In genomic region chr20:50416269-50416863, GRCh38 we compare ENCODE assay signal across 2 cellular contexts.
TF ChIP-seq lines count a peak whose summit lies in the region.

No MANE protein-coding gene starts in this region.

TF ChIP-seq in GM23338, 12 proteins besides CTCF, POLR2A, EP300 and RAD21 (continued from another document):
- TF ChIP-seq ZNF462 (CRISPR knock-in tag; IDR thresholded peaks at IDR 0.05) (no peak), EZH2phosphoT487 (IDR thresholded peaks at IDR 0.05; ENCODE audit: unreplicated experiment) (no peak), STAT1 (IDR thresholded peaks at IDR 0.05; ENCODE audit: unreplicated experiment) (no peak), EZH2 (IDR thresholded peaks at IDR 0.05; ENCODE audit: low read depth, unreplicated experiment) (no peak), POLR2AphosphoS5 (IDR thresholded peaks at IDR 0.05; ENCODE audit: low read depth) (no peak), NANOG (IDR thresholded peaks at IDR 0.05; ENCODE audit: borderline replicate concordance) (no peak), CREB1 (CRISPR knock-in tag; IDR thresholded peaks at IDR 0.05; ENCODE audit: low read depth) (no peak), ZNF114 (CRISPR knock-in tag; IDR thresholded peaks at IDR 0.05) (no peak)
- TF ChIP-seq, protein P1, sequence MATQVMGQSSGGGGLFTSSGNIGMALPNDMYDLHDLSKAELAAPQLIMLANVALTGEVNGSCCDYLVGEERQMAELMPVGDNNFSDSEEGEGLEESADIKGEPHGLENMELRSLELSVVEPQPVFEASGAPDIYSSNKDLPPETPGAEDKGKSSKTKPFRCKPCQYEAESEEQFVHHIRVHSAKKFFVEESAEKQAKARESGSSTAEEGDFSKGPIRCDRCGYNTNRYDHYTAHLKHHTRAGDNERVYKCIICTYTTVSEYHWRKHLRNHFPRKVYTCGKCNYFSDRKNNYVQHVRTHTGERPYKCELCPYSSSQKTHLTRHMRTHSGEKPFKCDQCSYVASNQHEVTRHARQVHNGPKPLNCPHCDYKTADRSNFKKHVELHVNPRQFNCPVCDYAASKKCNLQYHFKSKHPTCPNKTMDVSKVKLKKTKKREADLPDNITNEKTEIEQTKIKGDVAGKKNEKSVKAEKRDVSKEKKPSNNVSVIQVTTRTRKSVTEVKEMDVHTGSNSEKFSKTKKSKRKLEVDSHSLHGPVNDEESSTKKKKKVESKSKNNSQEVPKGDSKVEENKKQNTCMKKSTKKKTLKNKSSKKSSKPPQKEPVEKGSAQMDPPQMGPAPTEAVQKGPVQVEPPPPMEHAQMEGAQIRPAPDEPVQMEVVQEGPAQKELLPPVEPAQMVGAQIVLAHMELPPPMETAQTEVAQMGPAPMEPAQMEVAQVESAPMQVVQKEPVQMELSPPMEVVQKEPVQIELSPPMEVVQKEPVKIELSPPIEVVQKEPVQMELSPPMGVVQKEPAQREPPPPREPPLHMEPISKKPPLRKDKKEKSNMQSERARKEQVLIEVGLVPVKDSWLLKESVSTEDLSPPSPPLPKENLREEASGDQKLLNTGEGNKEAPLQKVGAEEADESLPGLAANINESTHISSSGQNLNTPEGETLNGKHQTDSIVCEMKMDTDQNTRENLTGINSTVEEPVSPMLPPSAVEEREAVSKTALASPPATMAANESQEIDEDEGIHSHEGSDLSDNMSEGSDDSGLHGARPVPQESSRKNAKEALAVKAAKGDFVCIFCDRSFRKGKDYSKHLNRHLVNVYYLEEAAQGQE (IDR thresholded peaks at IDR 0.05; ENCODE audit: unreplicated experiment), result no peak
- TF ChIP-seq, protein P2, sequence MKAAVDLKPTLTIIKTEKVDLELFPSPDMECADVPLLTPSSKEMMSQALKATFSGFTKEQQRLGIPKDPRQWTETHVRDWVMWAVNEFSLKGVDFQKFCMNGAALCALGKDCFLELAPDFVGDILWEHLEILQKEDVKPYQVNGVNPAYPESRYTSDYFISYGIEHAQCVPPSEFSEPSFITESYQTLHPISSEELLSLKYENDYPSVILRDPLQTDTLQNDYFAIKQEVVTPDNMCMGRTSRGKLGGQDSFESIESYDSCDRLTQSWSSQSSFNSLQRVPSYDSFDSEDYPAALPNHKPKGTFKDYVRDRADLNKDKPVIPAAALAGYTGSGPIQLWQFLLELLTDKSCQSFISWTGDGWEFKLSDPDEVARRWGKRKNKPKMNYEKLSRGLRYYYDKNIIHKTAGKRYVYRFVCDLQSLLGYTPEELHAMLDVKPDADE (IDR thresholded peaks at IDR 0.05), result no peak

TF ChIP-seq in HepG2, 621 proteins besides CTCF, POLR2A, EP300 and RAD21 (continued from another document and continues in another):
- TF ChIP-seq, protein P3, sequence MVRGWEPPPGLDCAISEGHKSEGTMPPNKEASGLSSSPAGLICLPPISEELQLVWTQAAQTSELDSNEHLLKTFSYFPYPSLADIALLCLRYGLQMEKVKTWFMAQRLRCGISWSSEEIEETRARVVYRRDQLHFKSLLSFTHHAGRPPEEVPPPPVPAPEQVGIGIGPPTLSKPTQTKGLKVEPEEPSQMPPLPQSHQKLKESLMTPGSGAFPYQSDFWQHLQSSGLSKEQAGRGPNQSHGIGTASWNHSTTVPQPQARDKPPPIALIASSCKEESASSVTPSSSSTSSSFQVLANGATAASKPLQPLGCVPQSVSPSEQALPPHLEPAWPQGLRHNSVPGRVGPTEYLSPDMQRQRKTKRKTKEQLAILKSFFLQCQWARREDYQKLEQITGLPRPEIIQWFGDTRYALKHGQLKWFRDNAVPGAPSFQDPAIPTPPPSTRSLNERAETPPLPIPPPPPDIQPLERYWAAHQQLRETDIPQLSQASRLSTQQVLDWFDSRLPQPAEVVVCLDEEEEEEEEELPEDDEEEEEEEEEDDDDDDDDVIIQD (CRISPR knock-in tag; IDR thresholded peaks at IDR 0.05; ENCODE audit: low read depth), result no peak
- no peak for TF ChIP-seq STAT6 (CRISPR knock-in tag; IDR thresholded peaks at IDR 0.05; ENCODE audit: borderline replicate concordance)
- TF ChIP-seq ZNF383 (CRISPR knock-in tag; IDR thresholded peaks at IDR 0.05; ENCODE audit: borderline replicate concordance), result no peak
- TF ChIP-seq TERF1 (CRISPR knock-in tag; IDR thresholded peaks at IDR 0.05), result no peak
- TF ChIP-seq, protein P4, sequence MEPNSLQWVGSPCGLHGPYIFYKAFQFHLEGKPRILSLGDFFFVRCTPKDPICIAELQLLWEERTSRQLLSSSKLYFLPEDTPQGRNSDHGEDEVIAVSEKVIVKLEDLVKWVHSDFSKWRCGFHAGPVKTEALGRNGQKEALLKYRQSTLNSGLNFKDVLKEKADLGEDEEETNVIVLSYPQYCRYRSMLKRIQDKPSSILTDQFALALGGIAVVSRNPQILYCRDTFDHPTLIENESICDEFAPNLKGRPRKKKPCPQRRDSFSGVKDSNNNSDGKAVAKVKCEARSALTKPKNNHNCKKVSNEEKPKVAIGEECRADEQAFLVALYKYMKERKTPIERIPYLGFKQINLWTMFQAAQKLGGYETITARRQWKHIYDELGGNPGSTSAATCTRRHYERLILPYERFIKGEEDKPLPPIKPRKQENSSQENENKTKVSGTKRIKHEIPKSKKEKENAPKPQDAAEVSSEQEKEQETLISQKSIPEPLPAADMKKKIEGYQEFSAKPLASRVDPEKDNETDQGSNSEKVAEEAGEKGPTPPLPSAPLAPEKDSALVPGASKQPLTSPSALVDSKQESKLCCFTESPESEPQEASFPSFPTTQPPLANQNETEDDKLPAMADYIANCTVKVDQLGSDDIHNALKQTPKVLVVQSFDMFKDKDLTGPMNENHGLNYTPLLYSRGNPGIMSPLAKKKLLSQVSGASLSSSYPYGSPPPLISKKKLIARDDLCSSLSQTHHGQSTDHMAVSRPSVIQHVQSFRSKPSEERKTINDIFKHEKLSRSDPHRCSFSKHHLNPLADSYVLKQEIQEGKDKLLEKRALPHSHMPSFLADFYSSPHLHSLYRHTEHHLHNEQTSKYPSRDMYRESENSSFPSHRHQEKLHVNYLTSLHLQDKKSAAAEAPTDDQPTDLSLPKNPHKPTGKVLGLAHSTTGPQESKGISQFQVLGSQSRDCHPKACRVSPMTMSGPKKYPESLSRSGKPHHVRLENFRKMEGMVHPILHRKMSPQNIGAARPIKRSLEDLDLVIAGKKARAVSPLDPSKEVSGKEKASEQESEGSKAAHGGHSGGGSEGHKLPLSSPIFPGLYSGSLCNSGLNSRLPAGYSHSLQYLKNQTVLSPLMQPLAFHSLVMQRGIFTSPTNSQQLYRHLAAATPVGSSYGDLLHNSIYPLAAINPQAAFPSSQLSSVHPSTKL (CRISPR knock-in tag; IDR thresholded peaks at IDR 0.05), result no peak
- no peak for TF ChIP-seq THYN1 (CRISPR knock-in tag; IDR thresholded peaks at IDR 0.05; ENCODE audit: borderline replicate concordance, low read depth)
- TF ChIP-seq PLRG1 (conservative IDR thresholded peaks at IDR 0.05), result no peak
- TF ChIP-seq PAWR (CRISPR knock-in tag; IDR thresholded peaks at IDR 0.05; ENCODE audit: borderline replicate concordance), result no peak
- no peak for TF ChIP-seq BCL3 (CRISPR knock-in tag; IDR thresholded peaks at IDR 0.05)
- TF ChIP-seq, protein P5, sequence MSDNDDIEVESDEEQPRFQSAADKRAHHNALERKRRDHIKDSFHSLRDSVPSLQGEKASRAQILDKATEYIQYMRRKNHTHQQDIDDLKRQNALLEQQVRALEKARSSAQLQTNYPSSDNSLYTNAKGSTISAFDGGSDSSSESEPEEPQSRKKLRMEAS (IDR thresholded peaks at IDR 0.05), result peak; percentile 14; the same call in 1 of the 2 replicates
- TF ChIP-seq, protein P6, sequence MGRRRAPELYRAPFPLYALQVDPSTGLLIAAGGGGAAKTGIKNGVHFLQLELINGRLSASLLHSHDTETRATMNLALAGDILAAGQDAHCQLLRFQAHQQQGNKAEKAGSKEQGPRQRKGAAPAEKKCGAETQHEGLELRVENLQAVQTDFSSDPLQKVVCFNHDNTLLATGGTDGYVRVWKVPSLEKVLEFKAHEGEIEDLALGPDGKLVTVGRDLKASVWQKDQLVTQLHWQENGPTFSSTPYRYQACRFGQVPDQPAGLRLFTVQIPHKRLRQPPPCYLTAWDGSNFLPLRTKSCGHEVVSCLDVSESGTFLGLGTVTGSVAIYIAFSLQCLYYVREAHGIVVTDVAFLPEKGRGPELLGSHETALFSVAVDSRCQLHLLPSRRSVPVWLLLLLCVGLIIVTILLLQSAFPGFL (CRISPR knock-in tag; IDR thresholded peaks at IDR 0.05), result no peak
- TF ChIP-seq ATF7-NPFF (CRISPR knock-in tag; IDR thresholded peaks at IDR 0.05; ENCODE audit: low read depth), result no peak; the same call in 1 of the 2 replicates
- TF ChIP-seq TARDBP (CRISPR knock-in tag; IDR thresholded peaks at IDR 0.05), result no peak
- TF ChIP-seq CHCHD3 (CRISPR knock-in tag; IDR thresholded peaks at IDR 0.05), result peak; percentile 55; the same call in 1 of the 2 replicates
- TF ChIP-seq, protein P7, sequence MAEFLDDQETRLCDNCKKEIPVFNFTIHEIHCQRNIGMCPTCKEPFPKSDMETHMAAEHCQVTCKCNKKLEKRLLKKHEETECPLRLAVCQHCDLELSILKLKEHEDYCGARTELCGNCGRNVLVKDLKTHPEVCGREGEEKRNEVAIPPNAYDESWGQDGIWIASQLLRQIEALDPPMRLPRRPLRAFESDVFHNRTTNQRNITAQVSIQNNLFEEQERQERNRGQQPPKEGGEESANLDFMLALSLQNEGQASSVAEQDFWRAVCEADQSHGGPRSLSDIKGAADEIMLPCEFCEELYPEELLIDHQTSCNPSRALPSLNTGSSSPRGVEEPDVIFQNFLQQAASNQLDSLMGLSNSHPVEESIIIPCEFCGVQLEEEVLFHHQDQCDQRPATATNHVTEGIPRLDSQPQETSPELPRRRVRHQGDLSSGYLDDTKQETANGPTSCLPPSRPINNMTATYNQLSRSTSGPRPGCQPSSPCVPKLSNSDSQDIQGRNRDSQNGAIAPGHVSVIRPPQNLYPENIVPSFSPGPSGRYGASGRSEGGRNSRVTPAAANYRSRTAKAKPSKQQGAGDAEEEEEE (CRISPR knock-in tag; IDR thresholded peaks at IDR 0.05; ENCODE audit: borderline replicate concordance), result no peak
- no peak for TF ChIP-seq SP1 (IDR thresholded peaks at IDR 0.05)
- no peak for TF ChIP-seq SP1 (CRISPR knock-in tag; IDR thresholded peaks at IDR 0.05)
- no peak for TF ChIP-seq TFAP4 (IDR thresholded peaks at IDR 0.05; ENCODE audit: borderline replicate concordance, low read depth)
- TF ChIP-seq ZNF44 (CRISPR knock-in tag; IDR thresholded peaks at IDR 0.05), result no peak
- TF ChIP-seq PATZ1 (CRISPR knock-in tag; IDR thresholded peaks at IDR 0.05), result peak; percentile 17; the same call in 1 of the 2 replicates
- no peak for TF ChIP-seq ZSCAN9 (CRISPR knock-in tag; IDR thresholded peaks at IDR 0.05; ENCODE audit: borderline replicate concordance)
- no peak for TF ChIP-seq PTBP1 (IDR thresholded peaks at IDR 0.05; ENCODE audit: low read depth, low read length, poor library complexity, severe bottlenecking)
